In the genomic region with DNA sequence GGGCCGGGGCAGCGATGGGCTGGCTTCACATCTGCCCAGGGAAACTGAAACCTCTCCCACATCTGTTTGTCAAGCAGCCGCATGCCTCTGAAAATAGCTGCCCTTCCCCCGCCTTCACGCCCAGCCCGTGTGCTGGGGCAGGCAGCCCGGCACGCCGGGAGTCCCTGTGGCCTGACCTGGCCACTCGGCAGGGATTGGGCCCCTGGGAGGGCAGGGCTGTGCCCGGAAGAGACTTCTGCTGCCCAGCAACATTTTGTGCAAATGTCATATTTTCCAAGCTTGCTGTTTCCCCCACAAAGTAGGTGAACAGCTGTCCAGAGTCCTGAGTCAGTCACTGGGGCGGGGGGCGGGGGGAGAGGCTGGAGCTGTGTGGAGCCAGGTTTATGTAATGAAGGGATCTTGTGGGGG, we compare ENCODE assay signal across 10 cellular contexts. TPM values are rescaled to one million over a fixed set of nuclear protein-coding genes. Genes with fewer than 3 reads are reported as not detected.
DNase-seq lines count a peak whose midpoint lies in the region; ATAC-seq and TF ChIP-seq lines count a peak whose summit lies in the region.
"Had no signal": no experiment of that assay in that cellular context is flagged by ENCODE, and none has a peak within 500 bp of the region (broad histone marks: within the 10 kb centered on the region; RNA-seq: fewer than 3 reads in every experiment).

No MANE protein-coding gene starts in this region.

- no peak overlapping the region for H3K4me3 Mint-ChIP-seq in stimulated activated effector memory CD8-positive, alpha-beta T cell treated with anti-CD3 and anti-CD28 coated beads, Interleukin-12 subunit alpha, Interleukin-12 subunit beta, amount 100 ng/mL, for 72 hours

- no peaks in the 10 kb centered on the region for H3K9me3 ChIP-seq in ascending aorta

- H3K4me1 ChIP-seq in ascending aorta: peaks cover 0 to 27% of the 10 kb centered on the region in 2 donors

- H3K27me3 ChIP-seq in ascending aorta: no peaks in the 10 kb centered on the region

- peak overlapping the region; percentile 10 to 54 for H3K4me3 ChIP-seq in ascending aorta

- no peaks in the 10 kb centered on the region for H3K4me1 Mint-ChIP-seq in stimulated activated effector memory CD8-positive, alpha-beta T cell treated with anti-CD3 and anti-CD28 coated beads, Interleukin-12 subunit alpha, Interleukin-12 subunit beta, amount 100 ng/mL, for 72 hours

- DNase-seq in HK-2 (ENCODE audit: unreplicated experiment) (peak; percentile 56), ascending aorta (ENCODE audit: low spot score in 2 of 2) (peak; percentile 66 to 90), iris pigment epithelial cell (ENCODE audit: low read depth) (peak; percentile 51), SW 1271 (lab: John Stamatoyannopoulos, UW) (no peak), NCI-H1048 (lab: John Stamatoyannopoulos, UW) (no peak), DMS79 (lab: John Stamatoyannopoulos, UW) (no peak)
- DNase-seq in stimulated activated effector memory CD8-positive, alpha-beta T cell treated with anti-CD3 and anti-CD28 coated beads, Interleukin-12 subunit alpha, Interleukin-12 subunit beta, amount 100 ng/mL, for 72 hours (ENCODE audit: low spot score in 2 of 2): no peak
- DNase-seq in stimulated activated CD4-positive, alpha-beta T cell treated with anti-CD3 and anti-CD28 coated beads, Interleukin-1b, Interleukin-23, amount 100 ng/mL, for 48 hours: no peak
- DNase-seq: foreskin melanocyte; stimulated activated CD4-positive, alpha-beta T cell treated with anti-CD3 and anti-CD28 coated beads, Interleukin-4, amount 100 ng/mL, for 4 hours had no signal

- intact Hi-C loops in ascending aorta (cut with DNase I): no loop called here

- no peaks in the 10 kb centered on the region for H3K36me3 ChIP-seq in ascending aorta

- H3K9me3 Mint-ChIP-seq in stimulated activated effector memory CD8-positive, alpha-beta T cell treated with anti-CD3 and anti-CD28 coated beads, Interleukin-12 subunit alpha, Interleukin-12 subunit beta, amount 100 ng/mL, for 72 hours: no peaks in the 10 kb centered on the region

- peak overlapping the region; percentile 42 to 74 for H3K27ac ChIP-seq in ascending aorta

- no peaks in the 10 kb centered on the region for H3K36me3 Mint-ChIP-seq in stimulated activated effector memory CD8-positive, alpha-beta T cell treated with anti-CD3 and anti-CD28 coated beads, Interleukin-12 subunit alpha, Interleukin-12 subunit beta, amount 100 ng/mL, for 72 hours

- TF ChIP-seq CTCF in ascending aorta (IDR thresholded peaks at IDR 0.05): no peak

- no peak overlapping the region for H3K27ac Mint-ChIP-seq in stimulated activated effector memory CD8-positive, alpha-beta T cell treated with anti-CD3 and anti-CD28 coated beads, Interleukin-12 subunit alpha, Interleukin-12 subunit beta, amount 100 ng/mL, for 72 hours

- peak; percentile 35 for ATAC-seq in stimulated activated effector memory CD8-positive, alpha-beta T cell treated with anti-CD3 and anti-CD28 coated beads, Interleukin-12 subunit alpha, Interleukin-12 subunit beta, amount 100 ng/mL, for 72 hours

RNA-seq across cellular contexts. Expression of a gene that starts 8.2 kb away (rescaled TPM):
- 9.3 TPM for total RNA-seq in ascending aorta

Comparison
In these comparisons a context has a peak if more than half of its experiments do, and no peak if none do; other contexts are left out.
1. DNase-seq: peak in HK-2 (single experiment), ascending aorta (2 of 2) and iris pigment epithelial cell (single experiment); none in stimulated activated effector memory CD8-positive, alpha-beta T cell treated with anti-CD3 and anti-CD28 coated beads, Interleukin-12 subunit alpha, Interleukin-12 subunit beta, amount 100 ng/mL, for 72 hours (0 of 2), SW 1271 (0 of 2), NCI-H1048 (single experiment), stimulated activated CD4-positive, alpha-beta T cell treated with anti-CD3 and anti-CD28 coated beads, Interleukin-1b, Interleukin-23, amount 100 ng/mL, for 48 hours (single experiment) and DMS79 (single experiment).